In the genomic region with DNA sequence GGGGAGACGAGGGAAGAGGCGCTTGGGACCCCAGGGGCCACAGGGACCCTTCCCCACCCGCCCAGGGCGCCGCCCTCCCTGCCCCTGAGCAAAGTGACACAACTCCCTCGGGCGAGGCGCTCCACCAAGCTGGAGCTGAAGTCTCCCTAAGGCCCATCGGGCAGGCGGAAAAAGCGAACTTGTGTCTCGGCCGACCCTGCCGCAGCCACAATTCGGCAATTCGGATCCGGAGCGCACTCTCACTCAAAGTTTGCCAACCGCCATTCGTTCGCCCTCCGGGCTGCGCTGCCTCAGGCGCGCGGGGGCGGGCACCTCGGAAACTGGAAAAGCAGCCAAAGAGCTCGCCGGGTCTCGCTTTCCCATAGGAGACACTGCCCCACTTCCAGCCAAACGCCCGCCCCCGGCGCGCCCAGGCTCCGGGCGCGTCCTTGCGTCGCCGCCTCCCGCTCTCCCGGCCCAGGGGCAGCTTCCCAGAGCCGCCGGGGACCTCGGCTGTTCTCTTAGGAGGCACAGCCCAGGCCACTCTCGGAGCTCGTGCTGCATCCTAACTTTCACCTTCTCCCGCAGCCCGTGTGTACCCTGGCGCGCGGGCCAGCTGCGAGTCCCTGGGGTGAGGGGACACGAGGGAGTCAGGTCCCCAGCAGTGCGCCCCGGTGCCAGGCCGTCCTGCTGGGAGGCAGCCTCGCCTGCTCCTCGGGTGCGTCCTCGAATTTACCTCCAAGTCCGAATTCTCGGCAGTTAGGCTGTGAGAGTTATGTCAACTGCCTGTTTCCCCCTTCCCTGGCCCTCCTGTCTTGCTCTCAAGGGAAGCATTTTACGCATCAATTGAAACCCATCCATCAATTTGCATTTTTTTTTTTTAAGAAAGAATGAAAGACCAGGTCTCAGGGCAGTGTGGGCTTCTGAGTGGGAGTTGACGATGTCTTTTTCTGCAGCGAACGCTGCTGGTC, we compare ENCODE assay signal across 8 cellular contexts. TPM values are rescaled to one million over a fixed set of nuclear protein-coding genes. Genes with fewer than 3 reads are reported as not detected.
A peak's percentile ranks its signal among the peaks of the same experiment; 100 is the strongest.
DNase-seq lines count a peak whose midpoint lies in the region; ATAC-seq and TF ChIP-seq lines count a peak whose summit lies in the region.

No MANE protein-coding gene starts in this region.

- peak; percentile 48 for TF ChIP-seq POLR2A in HCT116 (IDR thresholded peaks at IDR 0.05; ENCODE audit: borderline replicate concordance, extremely low read depth, insufficient read depth, insufficient read length)

- H2AFZ ChIP-seq in HCT116 (ENCODE audit: low read depth, low read length, poor library complexity, severe bottlenecking) (no peak overlapping the region), OCI-LY1 (ENCODE audit: low read length) (no peak overlapping the region)

- no peaks in the 10 kb centered on the region for H3K9me3 ChIP-seq in HCT116 (ENCODE audit: control insufficient read depth in 1 of 2, insufficient read depth in 1 of 2, low read depth in 1 of 2, low read length in 2 of 2)
- H3K9me3 ChIP-seq in OCI-LY1 (ENCODE audit: low read length), result no peaks in the 10 kb centered on the region
- H3K9me3 ChIP-seq in iPS DF 6.9 (ENCODE audit: control insufficient read depth, insufficient read depth, low read length), result no peaks in the 10 kb centered on the region

- no peaks in the 10 kb centered on the region for H3K9me2 ChIP-seq in HCT116 (ENCODE audit: insufficient read depth)
- H3K9me2 ChIP-seq in OCI-LY1 (ENCODE audit: low read depth, low read length), result no peaks in the 10 kb centered on the region

- H3K9ac ChIP-seq in HCT116 (ENCODE audit: low read length) (peak overlapping the region; percentile 76), OCI-LY1 (ENCODE audit: low read length) (no peak overlapping the region)

- intact Hi-C loops in HCT116 (cut with micrococcal nuclease), result loop anchor here (5.0 kb wide), 2 partner anchors 67 to 122 kb away; no protein-coding TSS in a partner anchor

- ATAC-seq in HCT116 (peak; percentile 82), GM19463 (IDR thresholded peaks at IDR 0.05; ENCODE audit: unreplicated experiment) (no peak), GM21526 (IDR thresholded peaks at IDR 0.05; ENCODE audit: low FRiP score, unreplicated experiment) (no peak)

- peak; percentile 18; the same call in 1 of the 2 replicates for TF ChIP-seq RAD21 in HCT116 (IDR thresholded peaks at IDR 0.05; ENCODE audit: low read depth)

- CTCF ChIA-PET in HCT116 (lab: Charles Lee), result interaction anchor here (1.1 to 1.6 kb wide), 2 partner anchors 71 to 166 kb away, joined by 5 to 6 read pairs; no protein-coding TSS in a partner anchor

- H3K79me2 ChIP-seq in HCT116 (ENCODE audit: insufficient read depth, low read length) (peaks cover 22% of the 10 kb centered on the region), OCI-LY1 (ENCODE audit: insufficient read depth, low read length) (no peaks in the 10 kb centered on the region)

- DNase-seq in COLO829 (ENCODE audit: low spot score) (peak; percentile 28), HCT116 (ENCODE audit: low read depth, low spot score) (peak; percentile 53), astrocyte of the hippocampus (ENCODE audit: low read depth, low spot score) (peak; percentile 87), iPS DF 6.9 (ENCODE audit: low read depth, low spot score) (no peak), renal cortical epithelial cell (ENCODE audit: low read depth) (peak; percentile 51)

- WGBS in iPS DF 6.9 (ENCODE audit: insufficient coverage, insufficient read length), result no CpG with 5 or more reads among the region's 69 CpGs

- H3K27ac ChIP-seq in HCT116 (ENCODE audit: low read depth, low read length) (peak overlapping the region; percentile 88), OCI-LY1 (ENCODE audit: low read depth, low read length, poor library complexity, severe bottlenecking) (no peak overlapping the region), iPS DF 6.9 (ENCODE audit: low read length) (no peak overlapping the region)

- no peaks in the 10 kb centered on the region for H3K36me3 ChIP-seq in HCT116 (ENCODE audit: control insufficient read depth in 1 of 2, insufficient read depth in 2 of 2, low read length in 2 of 2)
- H3K36me3 ChIP-seq in OCI-LY1 (ENCODE audit: insufficient read depth, low read length), result no peaks in the 10 kb centered on the region
- H3K36me3 ChIP-seq in iPS DF 6.9 (ENCODE audit: control insufficient read depth, insufficient read depth, low read length), result no peaks in the 10 kb centered on the region

- peak overlapping the region; percentile 98 for H3K4me2 ChIP-seq in HCT116 (ENCODE audit: low read length)
- peak overlapping the region; percentile 85 for H3K4me2 ChIP-seq in OCI-LY1 (ENCODE audit: low read length)

- TF ChIP-seq CTCF in HCT116 (IDR thresholded peaks at IDR 0.05 in 2 of 3, conservative IDR thresholded peaks at IDR 0.05 in 1 of 3; ENCODE audit: borderline replicate concordance in 1 of 3, insufficient read depth in 1 of 3, low read depth in 2 of 3, low read length in 2 of 3) (no peak), OCI-LY1 (IDR thresholded peaks at IDR 0.05; ENCODE audit: low read length) (no peak)

- H3K27me3 ChIP-seq in HCT116 (ENCODE audit: insufficient read depth, low read length), result no peaks in the 10 kb centered on the region
- no peaks in the 10 kb centered on the region for H3K27me3 ChIP-seq in OCI-LY1 (ENCODE audit: insufficient read depth, low read length)
- peaks cover 39% of the 10 kb centered on the region for H3K27me3 ChIP-seq in iPS DF 6.9 (ENCODE audit: control insufficient read depth, insufficient read depth, low read length)

- POLR2A ChIA-PET in HCT116 (lab: Charles Lee), result interaction anchor here (0.8 to 2.2 kb wide), 3 partner anchors 11 to 68 kb away, joined by 3 to 18 read pairs (median 7); no protein-coding TSS in a partner anchor

- H3K4me1 ChIP-seq in HCT116 (ENCODE audit: control insufficient read depth in 1 of 2, insufficient read depth in 2 of 2, low read length in 2 of 2) (peaks cover 8 to 10% of the 10 kb centered on the region in 2 experiments; a peak in 3 of 4 replicates), OCI-LY1 (ENCODE audit: insufficient read depth, low read length, severe bottlenecking) (peaks cover 30% of the 10 kb centered on the region), iPS DF 6.9 (ENCODE audit: control insufficient read depth, insufficient read depth, low read length) (peaks cover 7% of the 10 kb centered on the region)

- BruUV-seq in HCT116 (replicated peaks; lab: Mats Ljungman, UMichigan), result TSS peak; percentile 60

- H3K4me3 ChIP-seq in HCT116 (replicated peaks in 1 of 2; ENCODE audit: low read depth in 1 of 2, low read length in 2 of 2) (peak overlapping the region; percentile 68 to 73), OCI-LY1 (ENCODE audit: low read depth, low read length, poor library complexity, severe bottlenecking) (peak overlapping the region; percentile 81), iPS DF 6.9 (ENCODE audit: low read length) (peak overlapping the region; percentile 42; the same call in 1 of the 2 replicates)

- H3F3A ChIP-seq in OCI-LY1 (ENCODE audit: insufficient read depth, low read length), result no peaks in the 10 kb centered on the region

- RAD21 ChIA-PET in HCT116 (lab: Charles Lee; ENCODE audit: low non-redundant PET in 1 of 2, low total read pairs in 2 of 2, uncharacterized antibody in 2 of 2, unreplicated experiment in 2 of 2), result interaction anchor here (0.6 to 0.7 kb wide), 2 partner anchors 13 to 21 kb away, joined by 3 read pairs; no protein-coding TSS in a partner anchor

- H4K20me1 ChIP-seq in HCT116 (ENCODE audit: insufficient read depth) (no peaks in the 10 kb centered on the region), OCI-LY1 (ENCODE audit: insufficient read depth, low read length) (no peaks in the 10 kb centered on the region)

TF ChIP-seq in HCT116, 20 proteins besides CTCF, POLR2A, EP300 and RAD21:
- TF ChIP-seq ZNF274 (IDR thresholded peaks at IDR 0.05; ENCODE audit: low read depth, low read length) (no peak), YY1 (IDR thresholded peaks at IDR 0.05; ENCODE audit: extremely low read depth, insufficient replicate concordance, low read depth, low read length) (peak; percentile 17), EGR1 (IDR thresholded peaks at IDR 0.05; ENCODE audit: low read depth) (peak; percentile 93), SIN3A (IDR thresholded peaks at IDR 0.05; ENCODE audit: low read depth) (peak; percentile 74; the same call in 1 of the 2 replicates), POLR2AphosphoS5 (IDR thresholded peaks at IDR 0.05; ENCODE audit: low read depth, low read length) (peak; percentile 79)
- TF ChIP-seq, protein P1, sequence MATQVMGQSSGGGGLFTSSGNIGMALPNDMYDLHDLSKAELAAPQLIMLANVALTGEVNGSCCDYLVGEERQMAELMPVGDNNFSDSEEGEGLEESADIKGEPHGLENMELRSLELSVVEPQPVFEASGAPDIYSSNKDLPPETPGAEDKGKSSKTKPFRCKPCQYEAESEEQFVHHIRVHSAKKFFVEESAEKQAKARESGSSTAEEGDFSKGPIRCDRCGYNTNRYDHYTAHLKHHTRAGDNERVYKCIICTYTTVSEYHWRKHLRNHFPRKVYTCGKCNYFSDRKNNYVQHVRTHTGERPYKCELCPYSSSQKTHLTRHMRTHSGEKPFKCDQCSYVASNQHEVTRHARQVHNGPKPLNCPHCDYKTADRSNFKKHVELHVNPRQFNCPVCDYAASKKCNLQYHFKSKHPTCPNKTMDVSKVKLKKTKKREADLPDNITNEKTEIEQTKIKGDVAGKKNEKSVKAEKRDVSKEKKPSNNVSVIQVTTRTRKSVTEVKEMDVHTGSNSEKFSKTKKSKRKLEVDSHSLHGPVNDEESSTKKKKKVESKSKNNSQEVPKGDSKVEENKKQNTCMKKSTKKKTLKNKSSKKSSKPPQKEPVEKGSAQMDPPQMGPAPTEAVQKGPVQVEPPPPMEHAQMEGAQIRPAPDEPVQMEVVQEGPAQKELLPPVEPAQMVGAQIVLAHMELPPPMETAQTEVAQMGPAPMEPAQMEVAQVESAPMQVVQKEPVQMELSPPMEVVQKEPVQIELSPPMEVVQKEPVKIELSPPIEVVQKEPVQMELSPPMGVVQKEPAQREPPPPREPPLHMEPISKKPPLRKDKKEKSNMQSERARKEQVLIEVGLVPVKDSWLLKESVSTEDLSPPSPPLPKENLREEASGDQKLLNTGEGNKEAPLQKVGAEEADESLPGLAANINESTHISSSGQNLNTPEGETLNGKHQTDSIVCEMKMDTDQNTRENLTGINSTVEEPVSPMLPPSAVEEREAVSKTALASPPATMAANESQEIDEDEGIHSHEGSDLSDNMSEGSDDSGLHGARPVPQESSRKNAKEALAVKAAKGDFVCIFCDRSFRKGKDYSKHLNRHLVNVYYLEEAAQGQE (IDR thresholded peaks at IDR 0.05; ENCODE audit: low read depth), result no peak
- TF ChIP-seq, protein P2, sequence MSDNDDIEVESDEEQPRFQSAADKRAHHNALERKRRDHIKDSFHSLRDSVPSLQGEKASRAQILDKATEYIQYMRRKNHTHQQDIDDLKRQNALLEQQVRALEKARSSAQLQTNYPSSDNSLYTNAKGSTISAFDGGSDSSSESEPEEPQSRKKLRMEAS (IDR thresholded peaks at IDR 0.05), result peak; percentile 35; the same call in 1 of the 2 replicates
TF ChIP-seq in HCT116: peak in this region for 5.

RNA-seq across cellular contexts. Expression of gene KCTD1, which starts 1.4 kb away (rescaled TPM):
- total RNA-seq in HCT116 (2021; ENCODE audit: unreplicated experiment) (16.8 TPM), renal cortical epithelial cell (24.1 and 103 TPM in 2 replicates)
- 13.1 and 13.7 TPM in 2 replicates for polyA plus RNA-seq in HCT116 (2012)
